25 cellular contexts compared by ENCODE assay signal in the genomic region with DNA sequence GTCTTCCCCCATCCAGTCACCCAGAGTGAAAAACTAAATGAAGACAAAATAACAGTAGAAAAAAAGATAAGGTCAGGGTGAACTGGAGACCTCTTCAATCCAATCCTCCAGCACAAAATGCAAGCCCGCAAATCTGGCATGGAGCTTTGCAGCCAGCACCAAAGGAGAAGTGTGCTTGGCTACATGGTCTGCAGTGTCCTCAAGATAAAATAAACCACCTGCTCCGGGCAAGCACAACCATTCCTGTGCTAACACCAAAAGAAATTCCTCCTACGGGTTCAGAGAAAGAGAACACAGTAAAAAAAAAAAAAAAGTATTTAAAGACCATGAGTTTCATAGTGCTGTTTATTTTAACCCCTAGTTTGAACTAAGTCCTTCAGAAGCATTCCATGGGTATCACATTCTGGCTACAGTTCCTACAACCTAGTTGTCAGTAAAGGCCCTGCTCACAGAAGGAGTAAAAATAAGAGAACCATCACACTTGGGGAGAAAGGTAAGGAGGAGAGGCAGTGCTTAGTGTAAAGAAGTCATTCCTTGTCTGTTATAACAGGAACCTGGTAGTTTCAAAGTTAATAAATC.
DNase-seq lines count a peak whose midpoint lies in the region; ATAC-seq and TF ChIP-seq lines count a peak whose summit lies in the region.
"Had no signal": no experiment of that assay in that cellular context is flagged by ENCODE, and none has a peak within 500 bp of the region (broad histone marks: within the 10 kb centered on the region; RNA-seq: fewer than 3 reads in every experiment).

No MANE protein-coding gene starts in this region.

- peaks cover 14% of the 10 kb centered on the region for H3K4me1 ChIP-seq in testis
- H3K4me1 ChIP-seq: ascending aorta had no signal

- no peaks in the 10 kb centered on the region for H3K36me3 ChIP-seq in testis (ENCODE audit: low read depth, missing control alignments)
- H3K36me3 ChIP-seq: ascending aorta had no signal

- peaks cover 4% of the 10 kb centered on the region for H3K36me3 Mint-ChIP-seq in mesothelial cell of epicardium
- H3K36me3 Mint-ChIP-seq: activated naive CD8-positive, alpha-beta T cell treated with anti-CD3 and anti-CD28 coated beads for 36 hours; type B pancreatic cell had no signal

- H3K9me3 ChIP-seq in testis = no peaks in the 10 kb centered on the region

- no peak overlapping the region for H3K27ac ChIP-seq in testis
- H3K27ac ChIP-seq: ascending aorta, RWPE1 had no signal

- peak; percentile 31 for DNase-seq in astrocyte of the hippocampus (ENCODE audit: low read depth, low spot score)
- DNase-seq in Right ventricle myocardium superior = no peak
- DNase-seq in mesothelial cell of epicardium (ENCODE audit: low spot score in 2 of 2, unreplicated experiment in 2 of 2) = no peak
- peak; percentile 66 for DNase-seq in testis
- no peak for DNase-seq in NCI-H146 (lab: John Stamatoyannopoulos, UW)
- no peak for DNase-seq in activated CD4-positive, alpha-beta T cell treated with anti-CD3 and anti-CD28 coated beads for 48 hours
- no peak for DNase-seq in foreskin melanocyte
- DNase-seq: activated CD4-positive, alpha-beta T cell treated with anti-CD3 and anti-CD28 coated beads for 36 hours; activated effector memory CD4-positive, alpha-beta T cell treated with anti-CD3 and anti-CD28 coated beads, Interleukin-2, amount 50 U/mL, for 16 hours; activated naive CD8-positive, alpha-beta T cell treated with anti-CD3 and anti-CD28 coated beads for 36 hours; activated T-cell treated with anti-CD3 and anti-CD28 coated beads for 4 hours; DMS53; GDM1; left cardiac atrium; mesendoderm; MV-4-11; NCI-H1436 treated with DMSO at 0.1 percent for 48 hours; small intestine; stimulated activated CD4-positive, alpha-beta T cell treated with anti-CD3 and anti-CD28 coated beads, Interleukin-1b, Interleukin-23, amount 100 ng/mL, for 48 hours; stimulated activated CD8-positive, alpha-beta memory T cell treated with anti-CD3 and anti-CD28 coated beads, Interleukin-4, amount 100 ng/mL, for 48 hours had no signal

- H3K27me3 ChIP-seq in testis = no peaks in the 10 kb centered on the region
- H3K27me3 ChIP-seq: ascending aorta had no signal

- H3K9me3 Mint-ChIP-seq in mesothelial cell of epicardium = peaks cover 7% of the 10 kb centered on the region

- no peak overlapping the region for H3K4me3 Mint-ChIP-seq in mesothelial cell of epicardium
- H3K4me3 Mint-ChIP-seq: activated CD4-positive, alpha-beta T cell treated with anti-CD3 and anti-CD28 coated beads for 36 hours; activated naive CD8-positive, alpha-beta T cell treated with anti-CD3 and anti-CD28 coated beads for 36 hours; type B pancreatic cell had no signal

- no peak overlapping the region for H3K4me3 ChIP-seq in testis
- H3K4me3 ChIP-seq: ascending aorta had no signal

- peak overlapping the region; percentile 65 for H3K27ac Mint-ChIP-seq in mesothelial cell of epicardium
- H3K27ac Mint-ChIP-seq: activated CD4-positive, alpha-beta T cell treated with anti-CD3 and anti-CD28 coated beads for 36 hours; activated naive CD8-positive, alpha-beta T cell treated with anti-CD3 and anti-CD28 coated beads for 36 hours; type B pancreatic cell had no signal

- no peaks in the 10 kb centered on the region for H3K27me3 Mint-ChIP-seq in mesothelial cell of epicardium (ENCODE audit: low read depth)
- H3K27me3 Mint-ChIP-seq: activated CD4-positive, alpha-beta T cell treated with anti-CD3 and anti-CD28 coated beads for 36 hours; activated naive CD8-positive, alpha-beta T cell treated with anti-CD3 and anti-CD28 coated beads for 36 hours had no signal

- ATAC-seq in Right ventricle myocardium superior (ENCODE audit: poor library complexity) = peak; percentile 61
- ATAC-seq in HG02759 (IDR thresholded peaks at IDR 0.05; ENCODE audit: unreplicated experiment) = no peak
- ATAC-seq: activated CD4-positive, alpha-beta T cell treated with anti-CD3 and anti-CD28 coated beads for 36 hours; SK-N-SH treated with all-trans-retinoic acid at 6 μM for 48 hours had no signal

- TF ChIP-seq CTCF in mesothelial cell of epicardium (IDR thresholded peaks at IDR 0.05; ENCODE audit: unreplicated experiment) (no peak), testis (IDR thresholded peaks at IDR 0.05) (no peak)

- 21 to 32% methylated on average over 3 of the region's 3 CpGs for WGBS in testis, 2 donors

- H3K4me1 Mint-ChIP-seq in mesothelial cell of epicardium = peaks cover 51% of the 10 kb centered on the region
- H3K4me1 Mint-ChIP-seq: activated CD4-positive, alpha-beta T cell treated with anti-CD3 and anti-CD28 coated beads for 36 hours; activated naive CD8-positive, alpha-beta T cell treated with anti-CD3 and anti-CD28 coated beads for 36 hours had no signal

- TF ChIP-seq POLR2A in testis (IDR thresholded peaks at IDR 0.05) = no peak

- intact Hi-C loops in Right ventricle myocardium superior (cut with DNase I) = no loop called here
- intact Hi-C loops in testis (cut with DNase I; ENCODE audit: low total_unique reads) = no loop called here

Comparison
In these comparisons a context has a peak if more than half of its experiments do, and no peak if none do; other contexts are left out.
1. DNase-seq: peak in astrocyte of the hippocampus (single experiment) and testis (single experiment); none in Right ventricle myocardium superior (single experiment), mesothelial cell of epicardium (0 of 2), NCI-H146 (single experiment), activated CD4-positive, alpha-beta T cell treated with anti-CD3 and anti-CD28 coated beads for 48 hours (single experiment) and foreskin melanocyte (single experiment).